1 cellular context compared by ENCODE assay signal in the genomic region with DNA sequence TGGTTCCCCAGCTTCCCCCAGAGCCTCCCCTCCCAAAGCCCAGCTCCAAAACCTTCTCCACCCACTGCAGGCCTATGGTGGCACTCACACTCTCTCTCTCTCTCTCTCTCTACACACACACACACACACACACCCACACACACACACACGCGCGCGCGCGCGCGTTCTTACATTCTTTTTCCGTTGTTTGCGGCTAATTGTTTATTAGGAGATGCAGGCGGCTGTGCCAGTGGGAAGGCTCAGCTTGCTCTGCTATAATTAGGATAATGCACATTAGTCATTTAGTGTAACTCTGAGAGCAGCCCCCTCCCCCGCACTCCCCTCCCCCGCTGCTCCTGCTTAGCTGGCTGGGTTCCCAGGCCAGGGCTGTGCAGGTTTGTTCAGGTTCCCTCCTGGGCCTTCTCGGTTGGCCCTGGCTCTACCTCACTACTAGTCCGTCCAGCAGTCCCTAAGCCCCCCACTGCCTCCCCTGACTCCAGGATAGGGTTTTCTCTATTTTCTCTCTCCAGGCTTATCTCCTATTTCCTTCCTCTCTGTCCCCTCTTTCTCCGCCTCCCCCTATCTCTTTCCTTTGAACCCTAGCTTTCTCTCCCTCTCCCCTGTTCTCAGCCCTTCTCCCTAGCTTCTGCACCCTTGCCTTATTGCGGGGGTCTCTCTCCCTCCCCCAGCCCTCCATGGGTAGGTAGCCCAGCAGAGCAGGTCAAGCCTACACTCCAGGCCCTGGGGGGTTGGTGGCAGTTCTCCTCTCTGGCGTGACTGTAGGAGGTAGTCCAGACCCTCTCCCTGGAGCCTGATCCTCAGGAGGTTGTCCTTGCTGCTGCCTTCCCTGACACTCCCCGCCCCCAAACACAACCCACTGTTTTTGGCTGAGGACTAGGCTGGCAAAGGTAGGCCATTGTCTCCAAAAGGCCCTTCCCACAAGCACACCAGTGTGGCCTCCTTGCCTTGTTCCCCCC.
TF ChIP-seq lines count a peak whose summit lies in the region.

No MANE protein-coding gene starts in this region.

TF ChIP-seq in HEK293, 187 proteins besides CTCF, POLR2A, EP300 and RAD21 (continued from another document):
- TF ChIP-seq ZNF302 (tag by site-specific recombination; IDR thresholded peaks at IDR 0.05; ENCODE audit: low read depth) (0 out of 2 replicates have a peak, but pooled peaks have one; percentile 44), ZBTB8A (tag by site-specific recombination; IDR thresholded peaks at IDR 0.05) (peak; percentile 57; the same call in 1 of the 2 replicates), ZNF645 (tag by site-specific recombination; IDR thresholded peaks at IDR 0.05) (peak; percentile 39; the same call in 1 of the 2 replicates), FEZF1 (tag by site-specific recombination; IDR thresholded peaks at IDR 0.05) (peak; percentile 82), ZNF596 (tag by site-specific recombination; IDR thresholded peaks at IDR 0.05) (0 out of 2 replicates have a peak, but pooled peaks have one; percentile 20), GLI2 (tag by site-specific recombination; IDR thresholded peaks at IDR 0.05; ENCODE audit: borderline replicate concordance, low read depth) (no peak), GLIS1 (tag by site-specific recombination; IDR thresholded peaks at IDR 0.05) (peak; percentile 95), ZNF155 (tag by site-specific recombination; IDR thresholded peaks at IDR 0.05) (peak; percentile 94), ZSCAN30 (tag by site-specific recombination; IDR thresholded peaks at IDR 0.05) (no peak), REPIN1 (tag by site-specific recombination; IDR thresholded peaks at IDR 0.05; ENCODE audit: low read depth) (no peak), ZBTB20 (tag by site-specific recombination; IDR thresholded peaks at IDR 0.05) (peak; percentile 44; the same call in 1 of the 2 replicates), PRDM1 (tag by site-specific recombination; IDR thresholded peaks at IDR 0.05) (peak; percentile 64)
- TF ChIP-seq, protein P1, sequence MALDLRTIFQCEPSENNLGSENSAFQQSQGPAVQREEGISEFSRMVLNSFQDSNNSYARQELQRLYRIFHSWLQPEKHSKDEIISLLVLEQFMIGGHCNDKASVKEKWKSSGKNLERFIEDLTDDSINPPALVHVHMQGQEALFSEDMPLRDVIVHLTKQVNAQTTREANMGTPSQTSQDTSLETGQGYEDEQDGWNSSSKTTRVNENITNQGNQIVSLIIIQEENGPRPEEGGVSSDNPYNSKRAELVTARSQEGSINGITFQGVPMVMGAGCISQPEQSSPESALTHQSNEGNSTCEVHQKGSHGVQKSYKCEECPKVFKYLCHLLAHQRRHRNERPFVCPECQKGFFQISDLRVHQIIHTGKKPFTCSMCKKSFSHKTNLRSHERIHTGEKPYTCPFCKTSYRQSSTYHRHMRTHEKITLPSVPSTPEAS (tag by site-specific recombination; IDR thresholded peaks at IDR 0.05): peak; percentile 98
